In genomic region chr22:40476341-40476740, GRCh38 we compare ENCODE assay signal across 25 cellular contexts.
DNase-seq lines count a peak whose midpoint lies in the region; ATAC-seq and TF ChIP-seq lines count a peak whose summit lies in the region.
"Had no signal": no experiment of that assay in that cellular context is flagged by ENCODE, and none has a peak within 500 bp of the region (broad histone marks: within the 10 kb centered on the region; RNA-seq: fewer than 3 reads in every experiment).

No MANE protein-coding gene starts in this region.

- peak overlapping the region; percentile 33 for H3K27ac Mint-ChIP-seq in activated CD4-positive, alpha-beta T cell treated with anti-CD3 and anti-CD28 coated beads, Interleukin-2, amount 10 ng/mL, durations not matched to agents 7 days and 5 days
- no peak overlapping the region for H3K27ac Mint-ChIP-seq in activated CD4-positive, alpha-beta T cell treated with anti-CD3 and anti-CD28 coated beads for 36 hours
- H3K27ac Mint-ChIP-seq in activated naive CD8-positive, alpha-beta T cell treated with anti-CD3 and anti-CD28 coated beads for 36 hours = peak overlapping the region; percentile 12

- DNase-seq in activated CD4-positive, alpha-beta T cell treated with anti-CD3 and anti-CD28 coated beads, Interleukin-2, amount 10 ng/mL, durations not matched to agents 7 days and 5 days = no peak
- no peak for DNase-seq in activated CD4-positive, alpha-beta T cell treated with anti-CD3 and anti-CD28 coated beads for 36 hours
- DNase-seq in HL-60 (ENCODE audit: low read depth in 1 of 2, low spot score in 1 of 2) (peak in 1 of 2 experiments; percentile 83), right atrium auricular region (ENCODE audit: low spot score) (no peak), DMS53 (lab: John Stamatoyannopoulos, UW) (no peak), vagina (ENCODE audit: extremely low spot score in 2 of 2) (no peak)
- DNase-seq in activated naive CD8-positive, alpha-beta T cell treated with anti-CD3 and anti-CD28 coated beads for 36 hours = no peak
- DNase-seq: activated naive CD4-positive, alpha-beta T cell treated with Interleukin-2 at 50 U/mL for 16 hours; anterior cingulate cortex; CD4-positive, alpha-beta memory T cell; cortex of kidney; effector memory CD8-positive, alpha-beta T cell; erythroblast; IMR-90; NCI-H1105; NCI-H187; NCI-H2171 treated with DMSO at 0.1 percent for 48 hours; NCI-H510A; right cardiac atrium; stimulated activated naive CD4-positive, alpha-beta T cell treated with Interleukin-2 at 50 U/mL for 16 hours; upper lobe of right lung had no signal

- no peaks in the 10 kb centered on the region for H3K9me3 Mint-ChIP-seq in activated CD4-positive, alpha-beta T cell treated with anti-CD3 and anti-CD28 coated beads, Interleukin-2, amount 10 ng/mL, durations not matched to agents 7 days and 5 days
- H3K9me3 Mint-ChIP-seq in activated CD4-positive, alpha-beta T cell treated with anti-CD3 and anti-CD28 coated beads for 36 hours (ENCODE audit: low read depth) = no peaks in the 10 kb centered on the region
- no peaks in the 10 kb centered on the region for H3K9me3 Mint-ChIP-seq in activated naive CD8-positive, alpha-beta T cell treated with anti-CD3 and anti-CD28 coated beads for 36 hours
- H3K9me3 Mint-ChIP-seq: CD4-positive, alpha-beta memory T cell; effector memory CD8-positive, alpha-beta T cell had no signal

- H3K27me3 Mint-ChIP-seq in activated CD4-positive, alpha-beta T cell treated with anti-CD3 and anti-CD28 coated beads, Interleukin-2, amount 10 ng/mL, durations not matched to agents 7 days and 5 days = no peaks in the 10 kb centered on the region
- no peaks in the 10 kb centered on the region for H3K27me3 Mint-ChIP-seq in activated CD4-positive, alpha-beta T cell treated with anti-CD3 and anti-CD28 coated beads for 36 hours
- no peaks in the 10 kb centered on the region for H3K27me3 Mint-ChIP-seq in activated naive CD8-positive, alpha-beta T cell treated with anti-CD3 and anti-CD28 coated beads for 36 hours
- H3K27me3 Mint-ChIP-seq: CD4-positive, alpha-beta memory T cell; effector memory CD8-positive, alpha-beta T cell had no signal

- no peak for TF ChIP-seq POLR2A in vagina (IDR thresholded peaks at IDR 0.05)

- no peak overlapping the region for H3K4me3 Mint-ChIP-seq in activated CD4-positive, alpha-beta T cell treated with anti-CD3 and anti-CD28 coated beads, Interleukin-2, amount 10 ng/mL, durations not matched to agents 7 days and 5 days
- H3K4me3 Mint-ChIP-seq in activated CD4-positive, alpha-beta T cell treated with anti-CD3 and anti-CD28 coated beads for 36 hours = no peak overlapping the region
- no peak overlapping the region for H3K4me3 Mint-ChIP-seq in activated naive CD8-positive, alpha-beta T cell treated with anti-CD3 and anti-CD28 coated beads for 36 hours
- H3K4me3 Mint-ChIP-seq: CD4-positive, alpha-beta memory T cell; effector memory CD8-positive, alpha-beta T cell had no signal

- intact Hi-C loops in activated CD4-positive, alpha-beta T cell treated with anti-CD3 and anti-CD28 coated beads for 36 hours (cut with DNase I, micrococcal nuclease) = no loop called here
- intact Hi-C loops in vagina (cut with DNase I) = no loop called here

- POLR2A ChIA-PET in activated CD4-positive, alpha-beta T cell treated with anti-CD3 and anti-CD28 coated beads, Interleukin-2, amount 10 ng/mL, durations not matched to agents 7 days and 5 days (lab: Charles Lee) = no interaction called here
- POLR2A ChIA-PET in activated CD4-positive, alpha-beta T cell treated with anti-CD3 and anti-CD28 coated beads for 36 hours (lab: Charles Lee) = no interaction called here

- CTCF ChIA-PET in activated CD4-positive, alpha-beta T cell treated with anti-CD3 and anti-CD28 coated beads, Interleukin-2, amount 10 ng/mL, durations not matched to agents 7 days and 5 days (lab: Charles Lee) = no interaction called here
- CTCF ChIA-PET in activated CD4-positive, alpha-beta T cell treated with anti-CD3 and anti-CD28 coated beads for 36 hours (lab: Charles Lee) = no interaction called here

- H3K36me3 Mint-ChIP-seq in activated CD4-positive, alpha-beta T cell treated with anti-CD3 and anti-CD28 coated beads, Interleukin-2, amount 10 ng/mL, durations not matched to agents 7 days and 5 days (ENCODE audit: low read depth) = peaks cover 2% of the 10 kb centered on the region
- peaks cover 2% of the 10 kb centered on the region for H3K36me3 Mint-ChIP-seq in activated CD4-positive, alpha-beta T cell treated with anti-CD3 and anti-CD28 coated beads for 36 hours (ENCODE audit: low read depth)
- H3K36me3 Mint-ChIP-seq in activated naive CD8-positive, alpha-beta T cell treated with anti-CD3 and anti-CD28 coated beads for 36 hours = peaks cover 2% of the 10 kb centered on the region

- H3K4me1 ChIP-seq in neutrophil (ENCODE audit: control insufficient read depth in 1 of 2, insufficient read depth in 1 of 2, low read depth in 1 of 2, low read length in 1 of 2) = peaks cover 59 to 64% of the 10 kb centered on the region in 2 experiments
- H3K4me1 ChIP-seq in right atrium auricular region = peaks cover 0 to 7% of the 10 kb centered on the region in 2 donors
- H3K4me1 ChIP-seq in vagina = no peaks in the 10 kb centered on the region

- peaks cover 42% of the 10 kb centered on the region for H3K4me1 Mint-ChIP-seq in activated CD4-positive, alpha-beta T cell treated with anti-CD3 and anti-CD28 coated beads, Interleukin-2, amount 10 ng/mL, durations not matched to agents 7 days and 5 days
- peaks cover 39% of the 10 kb centered on the region for H3K4me1 Mint-ChIP-seq in activated CD4-positive, alpha-beta T cell treated with anti-CD3 and anti-CD28 coated beads for 36 hours
- peaks cover 31% of the 10 kb centered on the region for H3K4me1 Mint-ChIP-seq in activated naive CD8-positive, alpha-beta T cell treated with anti-CD3 and anti-CD28 coated beads for 36 hours

- H3K27ac ChIP-seq in HL-60 (replicated peaks) (peak overlapping the region; percentile 74), neutrophil (peak overlapping the region; percentile 73), right atrium auricular region (no peak overlapping the region), vagina (no peak overlapping the region)
- H3K27ac ChIP-seq: suprapubic skin, upper lobe of right lung had no signal

- H3K4me3 ChIP-seq in HL-60 (replicated peaks; ENCODE audit: insufficient read depth, low read length) (no peak overlapping the region), neutrophil (ENCODE audit: low read depth in 1 of 2, low read length in 1 of 2) (no peak overlapping the region), right atrium auricular region (no peak overlapping the region), vagina (no peak overlapping the region)
- H3K4me3 ChIP-seq: A549, smooth muscle cell, suprapubic skin, upper lobe of right lung had no signal

- H3K9me3 ChIP-seq in neutrophil (no peaks in the 10 kb centered on the region), right atrium auricular region (no peaks in the 10 kb centered on the region), vagina (no peaks in the 10 kb centered on the region)
- H3K9me3 ChIP-seq: A549, suprapubic skin, upper lobe of right lung had no signal

- TF ChIP-seq CTCF in HL-60 (IDR thresholded peaks at IDR 0.05; ENCODE audit: insufficient read depth, low read length) = no peak
- no peak for TF ChIP-seq CTCF in neutrophil (IDR thresholded peaks at IDR 0.05)
- TF ChIP-seq CTCF in right atrium auricular region (IDR thresholded peaks at IDR 0.05) = no peak
- TF ChIP-seq CTCF in vagina (IDR thresholded peaks at IDR 0.05) = no peak

- ATAC-seq in activated CD4-positive, alpha-beta T cell treated with anti-CD3 and anti-CD28 coated beads for 36 hours = no peak
- ATAC-seq: A549; effector memory CD8-positive, alpha-beta T cell; right cardiac atrium; upper lobe of right lung had no signal

- H3K36me3 ChIP-seq in neutrophil (no peaks in the 10 kb centered on the region), right atrium auricular region (no peaks in the 10 kb centered on the region), vagina (no peaks in the 10 kb centered on the region)
- H3K36me3 ChIP-seq: suprapubic skin, upper lobe of right lung had no signal

- H3K27me3 ChIP-seq in HL-60 (ENCODE audit: insufficient read depth, poor library complexity, severe bottlenecking) (no peaks in the 10 kb centered on the region), neutrophil (no peaks in the 10 kb centered on the region), right atrium auricular region (no peaks in the 10 kb centered on the region), vagina (no peaks in the 10 kb centered on the region)
- H3K27me3 ChIP-seq: suprapubic skin, upper lobe of right lung had no signal

Comparison
In these comparisons a context has a peak if more than half of its experiments do, and no peak if none do; other contexts are left out.
1. H3K27ac ChIP-seq: peak in HL-60 (single experiment) and neutrophil (single experiment); none in right atrium auricular region (0 of 2) and vagina (single experiment).